Comparison of ENCODE assay signal across 14 cellular contexts in genomic region chr2:77054938-77055337, GRCh38.
DNase-seq lines count a peak whose midpoint lies in the region; ATAC-seq, FAIRE-seq and TF ChIP-seq lines count a peak whose summit lies in the region.
"Had no signal": no experiment of that assay in that cellular context is flagged by ENCODE, and none has a peak within 500 bp of the region (broad histone marks: within the 10 kb centered on the region; RNA-seq: fewer than 3 reads in every experiment).

No MANE protein-coding gene starts in this region.

- no peaks in the 10 kb centered on the region for H3K27me3 Mint-ChIP-seq in activated T-helper 2 cell treated with anti-CD3 and anti-CD28 coated beads, Interferon-gamma antibody, Interleukin-2, Interleukin-4, amounts not matched to agents 10 μg/mL and 5 μg/mL and 100 μg/mL, durations not matched to agents 14 hours and 24 hours and 36 hours (ENCODE audit: low read depth)
- H3K27me3 Mint-ChIP-seq: activated B cell treated with CpG ODN at 0.5 μM for 24 hours had no signal

- no peak for FAIRE-seq in GM19239 (lab: Jason Lieb, UNC)
- FAIRE-seq: G401.6 had no signal

- no peaks in the 10 kb centered on the region for H3K4me1 Mint-ChIP-seq in activated T-helper 2 cell treated with anti-CD3 and anti-CD28 coated beads, Interferon-gamma antibody, Interleukin-2, Interleukin-4, amounts not matched to agents 10 μg/mL and 5 μg/mL and 100 μg/mL, durations not matched to agents 14 hours and 24 hours and 36 hours (ENCODE audit: low read depth)
- H3K4me1 Mint-ChIP-seq: activated B cell treated with CpG ODN at 0.5 μM for 24 hours had no signal

- H3K9me3 Mint-ChIP-seq in activated T-helper 2 cell treated with anti-CD3 and anti-CD28 coated beads, Interferon-gamma antibody, Interleukin-2, Interleukin-4, amounts not matched to agents 10 μg/mL and 5 μg/mL and 100 μg/mL, durations not matched to agents 14 hours and 24 hours and 36 hours = peaks cover 16% of the 10 kb centered on the region

- H3K4me3 Mint-ChIP-seq in activated T-helper 2 cell treated with anti-CD3 and anti-CD28 coated beads, Interferon-gamma antibody, Interleukin-2, Interleukin-4, amounts not matched to agents 10 μg/mL and 5 μg/mL and 100 μg/mL, durations not matched to agents 14 hours and 24 hours and 36 hours (ENCODE audit: low read depth) = no peak overlapping the region
- H3K4me3 Mint-ChIP-seq: activated B cell treated with CpG ODN at 0.5 μM for 24 hours had no signal

- intact Hi-C loops in activated T-helper 2 cell treated with anti-CD3 and anti-CD28 coated beads, Interferon-gamma antibody, Interleukin-2, Interleukin-4, amounts not matched to agents 10 μg/mL and 5 μg/mL and 100 μg/mL, durations not matched to agents 14 hours and 24 hours and 36 hours (cut with micrococcal nuclease) = no loop called here

- no peaks in the 10 kb centered on the region for H3K36me3 Mint-ChIP-seq in activated T-helper 2 cell treated with anti-CD3 and anti-CD28 coated beads, Interferon-gamma antibody, Interleukin-2, Interleukin-4, amounts not matched to agents 10 μg/mL and 5 μg/mL and 100 μg/mL, durations not matched to agents 14 hours and 24 hours and 36 hours (ENCODE audit: low read depth)

- no peak overlapping the region for H3K27ac Mint-ChIP-seq in activated T-helper 2 cell treated with anti-CD3 and anti-CD28 coated beads, Interferon-gamma antibody, Interleukin-2, Interleukin-4, amounts not matched to agents 10 μg/mL and 5 μg/mL and 100 μg/mL, durations not matched to agents 14 hours and 24 hours and 36 hours
- H3K27ac Mint-ChIP-seq: activated B cell treated with CpG ODN at 0.5 μM for 24 hours had no signal

- no peak for ATAC-seq in HG02938 (IDR thresholded peaks at IDR 0.05; ENCODE audit: unreplicated experiment)

- in situ Hi-C loops in astrocyte of the cerebellum (cut with HindIII; ENCODE audit: low sequenced_read_pairs) = no loop called here

- H3K4me3 ChIP-seq in astrocyte of the cerebellum (ENCODE audit: low read depth, low read length) = no peak overlapping the region
- H3K4me3 ChIP-seq: ovary had no signal

- no peak for TF ChIP-seq CTCF in astrocyte of the cerebellum (IDR thresholded peaks at IDR 0.05; ENCODE audit: low read depth, low read length, missing control alignments)

- DNase-seq in Ammon's horn (ENCODE audit: low spot score) (peak; percentile 6), HuH-7 (ENCODE audit: low spot score) (peak; percentile 4), astrocyte of the cerebellum (ENCODE audit: low read depth) (peak; percentile 3), iris pigment epithelial cell (ENCODE audit: low read depth) (peak; percentile 1), GM19239 (ENCODE audit: insufficient read length, low spot score) (no peak)
- DNase-seq in activated T-helper 2 cell treated with anti-CD3 and anti-CD28 coated beads, Interferon-gamma antibody, Interleukin-2, Interleukin-4, amounts not matched to agents 10 μg/mL and 5 μg/mL and 100 μg/mL, durations not matched to agents 14 hours and 24 hours and 36 hours (ENCODE audit: low spot score) = no peak
- DNase-seq in activated T-cell treated with anti-CD3 and anti-CD28 coated beads, Interleukin-2, amount 50 U/mL, for 1 hour = no peak
- DNase-seq: activated B cell treated with CpG ODN at 0.5 μM for 24 hours; NCI-H146; NK-92 treated with Interleukin-12 subunit alpha and Interleukin-12 subunit beta, amount 100 ng/mL, for 24 hours; ovary; RPMI8226 had no signal

Comparison
In these comparisons a context has a peak if more than half of its experiments do, and no peak if none do; other contexts are left out.
1. DNase-seq: peak in Ammon's horn (single experiment), HuH-7 (single experiment), astrocyte of the cerebellum (single experiment) and iris pigment epithelial cell (single experiment); none in activated T-helper 2 cell treated with anti-CD3 and anti-CD28 coated beads, Interferon-gamma antibody, Interleukin-2, Interleukin-4, amounts not matched to agents 10 μg/mL and 5 μg/mL and 100 μg/mL, durations not matched to agents 14 hours and 24 hours and 36 hours (single experiment), activated T-cell treated with anti-CD3 and anti-CD28 coated beads, Interleukin-2, amount 50 U/mL, for 1 hour (single experiment) and GM19239 (single experiment).